In the genomic region with DNA sequence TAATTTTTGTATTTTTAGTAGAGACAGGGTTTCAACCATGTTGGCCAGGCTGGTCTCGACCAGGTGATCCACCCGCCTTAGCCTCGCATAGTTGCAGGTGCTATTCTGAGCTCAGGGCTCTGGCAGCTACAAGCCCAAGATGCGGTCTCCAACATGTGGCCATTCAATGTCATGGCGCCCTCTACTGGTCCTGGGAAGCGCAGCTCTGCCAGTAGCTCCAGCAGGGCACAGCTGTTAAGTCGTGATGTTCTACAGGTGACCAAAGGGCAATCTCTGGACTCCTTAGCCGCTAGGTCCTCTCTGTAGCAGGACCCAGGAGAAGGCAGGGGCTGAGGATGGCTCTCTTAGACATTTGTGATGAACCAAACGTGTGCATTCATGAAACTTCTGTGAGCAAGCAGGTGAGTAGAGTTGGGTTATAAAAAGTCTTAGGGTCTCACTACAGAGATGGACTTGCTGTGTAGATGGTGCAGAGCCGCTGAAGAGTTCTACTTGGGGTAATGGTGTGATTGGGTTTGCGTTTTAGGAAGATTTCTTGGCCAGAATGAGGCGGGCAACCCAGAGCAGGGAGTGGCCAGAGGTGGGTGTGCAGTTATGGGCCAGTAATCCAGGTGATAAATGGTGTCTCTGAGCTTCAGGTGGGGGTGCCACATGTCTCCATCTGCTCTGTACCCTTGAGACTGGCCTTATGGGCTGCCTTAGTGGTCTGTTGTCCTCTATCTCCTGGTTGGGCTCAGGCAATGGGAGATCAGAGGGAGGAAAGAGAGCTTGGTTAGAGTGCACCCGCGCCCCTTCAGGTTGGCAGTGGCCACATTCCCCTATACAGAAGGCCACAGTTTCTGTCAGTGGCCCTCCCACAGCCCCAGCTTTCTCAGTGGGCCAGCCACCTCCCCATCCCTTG, we compare ENCODE assay signal across 8 cellular contexts. TPM values are rescaled to one million over a fixed set of nuclear protein-coding genes. Genes with fewer than 3 reads are reported as not detected.
DNase-seq lines count a peak whose midpoint lies in the region; ATAC-seq and TF ChIP-seq lines count a peak whose summit lies in the region.

No MANE protein-coding gene starts in this region.

- H3K4me3 ChIP-seq in BJ (ENCODE audit: low read depth, low read length): no peak overlapping the region

- H3K36me3 Mint-ChIP-seq in activated CD4-positive, alpha-beta T cell treated with anti-CD3 and anti-CD28 coated beads, Interleukin-2, amount 10 ng/mL, durations not matched to agents 7 days and 5 days (ENCODE audit: low read depth): no peaks in the 10 kb centered on the region
- H3K36me3 Mint-ChIP-seq in mesothelial cell of epicardium: no peaks in the 10 kb centered on the region

- ATAC-seq in GM18867 (IDR thresholded peaks at IDR 0.05; ENCODE audit: unreplicated experiment) (peak; percentile 89), HG03135 (IDR thresholded peaks at IDR 0.05; ENCODE audit: unreplicated experiment) (peak; percentile 90)

- no peaks in the 10 kb centered on the region for H3K4me1 Mint-ChIP-seq in activated CD4-positive, alpha-beta T cell treated with anti-CD3 and anti-CD28 coated beads, Interleukin-2, amount 10 ng/mL, durations not matched to agents 7 days and 5 days
- no peaks in the 10 kb centered on the region for H3K4me1 Mint-ChIP-seq in mesothelial cell of epicardium

- no peaks in the 10 kb centered on the region for H3K36me3 ChIP-seq in BJ (ENCODE audit: control insufficient read depth, insufficient read depth, low read length)

- POLR2A ChIA-PET in BJ (lab: Charles Lee): interaction anchor here (0.6 kb wide), 1 partner anchor 180 kb away, joined by 3 read pairs; no protein-coding TSS in a partner anchor
- POLR2A ChIA-PET in activated CD4-positive, alpha-beta T cell treated with anti-CD3 and anti-CD28 coated beads, Interleukin-2, amount 10 ng/mL, durations not matched to agents 7 days and 5 days (lab: Charles Lee): interaction anchor here (0.6 kb wide), 1 partner anchor 40 kb away, joined by 3 read pairs; no protein-coding TSS in a partner anchor

- peaks cover 4% of the 10 kb centered on the region for H3K9me3 Mint-ChIP-seq in activated CD4-positive, alpha-beta T cell treated with anti-CD3 and anti-CD28 coated beads, Interleukin-2, amount 10 ng/mL, durations not matched to agents 7 days and 5 days
- no peaks in the 10 kb centered on the region for H3K9me3 Mint-ChIP-seq in mesothelial cell of epicardium

- H3K27me3 ChIP-seq in BJ (ENCODE audit: control insufficient read depth, insufficient read depth, low read length): peaks cover 1% of the 10 kb centered on the region; the same call in 1 of the 2 replicates

- peaks cover 9% of the 10 kb centered on the region for H3K27me3 Mint-ChIP-seq in activated CD4-positive, alpha-beta T cell treated with anti-CD3 and anti-CD28 coated beads, Interleukin-2, amount 10 ng/mL, durations not matched to agents 7 days and 5 days
- peaks cover 31% of the 10 kb centered on the region for H3K27me3 Mint-ChIP-seq in mesothelial cell of epicardium (ENCODE audit: low read depth)

- H3K4me3 Mint-ChIP-seq in activated CD4-positive, alpha-beta T cell treated with anti-CD3 and anti-CD28 coated beads, Interleukin-2, amount 10 ng/mL, durations not matched to agents 7 days and 5 days: no peak overlapping the region
- H3K4me3 Mint-ChIP-seq in mesothelial cell of epicardium: no peak overlapping the region

- CTCF ChIA-PET in BJ (lab: Yijun Ruan, JAX): interaction anchor here (0.6 to 6.6 kb wide), 46 partner anchors 9 to 354 kb away, joined by 3 to 190 read pairs (median 5); partner anchors contain the start of genes CKAP2L, IL1B and IL36G
- CTCF ChIA-PET in activated CD4-positive, alpha-beta T cell treated with anti-CD3 and anti-CD28 coated beads, Interleukin-2, amount 10 ng/mL, durations not matched to agents 7 days and 5 days (lab: Charles Lee): interaction anchor here (0.6 to 3.4 kb wide), 27 partner anchors 8 to 489 kb away, joined by 3 to 38 read pairs (median 4); no protein-coding TSS in a partner anchor

- H3K27ac Mint-ChIP-seq in activated CD4-positive, alpha-beta T cell treated with anti-CD3 and anti-CD28 coated beads, Interleukin-2, amount 10 ng/mL, durations not matched to agents 7 days and 5 days: no peak overlapping the region
- no peak overlapping the region for H3K27ac Mint-ChIP-seq in mesothelial cell of epicardium

- DNase-seq in BJ (ENCODE audit: low read depth): no peak
- peak; percentile 72 for DNase-seq in NCI-H510A treated with DMSO at 0.1 percent for 48 hours (lab: John Stamatoyannopoulos, UW)
- DNase-seq in activated CD4-positive, alpha-beta T cell treated with anti-CD3 and anti-CD28 coated beads, Interleukin-2, amount 10 ng/mL, durations not matched to agents 7 days and 5 days: peak; percentile 85
- peak; percentile 34 for DNase-seq in effector CD4-positive, alpha-beta T cell
- DNase-seq in mesothelial cell of epicardium (ENCODE audit: low spot score in 2 of 2, unreplicated experiment in 2 of 2): peak; percentile 67 to 84
- DNase-seq in stimulated activated CD8-positive, alpha-beta memory T cell treated with anti-CD3 and anti-CD28 coated beads, Interleukin-4, amount 100 ng/mL, for 48 hours: peak; percentile 86

- TF ChIP-seq CTCF in BJ (IDR thresholded peaks at IDR 0.05; ENCODE audit: insufficient read depth, low read depth, low read length): peak; percentile 98
- TF ChIP-seq CTCF in mesothelial cell of epicardium (IDR thresholded peaks at IDR 0.05; ENCODE audit: unreplicated experiment): peak; percentile 64

RNA-seq across cellular contexts. Expression of gene IL37, which starts 31.0 kb away (rescaled TPM):
- polyA plus RNA-seq in BJ (2011; rRNA removed): not detected in 2 replicates
- polyA minus RNA-seq in BJ (2011; rRNA and poly(A)+ RNA removed): not detected in 2 replicates
- not detected for total RNA-seq in activated CD4-positive, alpha-beta T cell treated with anti-CD3 and anti-CD28 coated beads, Interleukin-2, amount 10 ng/mL, durations not matched to agents 7 days and 5 days
- total RNA-seq in mesothelial cell of epicardium: not detected in 3 replicates

RNA-seq across cellular contexts. Expression of gene IL36G, which starts 35.8 kb away (rescaled TPM):
- not detected in 2 replicates for polyA plus RNA-seq in BJ (2011; rRNA removed)
- polyA minus RNA-seq in BJ (2011; rRNA and poly(A)+ RNA removed): not detected in 2 replicates
- total RNA-seq in activated CD4-positive, alpha-beta T cell treated with anti-CD3 and anti-CD28 coated beads, Interleukin-2, amount 10 ng/mL, durations not matched to agents 7 days and 5 days: not detected
- total RNA-seq in mesothelial cell of epicardium: not detected in 3 replicates
